Comparison of ENCODE assay signal across 2 cellular contexts in the genomic region with DNA sequence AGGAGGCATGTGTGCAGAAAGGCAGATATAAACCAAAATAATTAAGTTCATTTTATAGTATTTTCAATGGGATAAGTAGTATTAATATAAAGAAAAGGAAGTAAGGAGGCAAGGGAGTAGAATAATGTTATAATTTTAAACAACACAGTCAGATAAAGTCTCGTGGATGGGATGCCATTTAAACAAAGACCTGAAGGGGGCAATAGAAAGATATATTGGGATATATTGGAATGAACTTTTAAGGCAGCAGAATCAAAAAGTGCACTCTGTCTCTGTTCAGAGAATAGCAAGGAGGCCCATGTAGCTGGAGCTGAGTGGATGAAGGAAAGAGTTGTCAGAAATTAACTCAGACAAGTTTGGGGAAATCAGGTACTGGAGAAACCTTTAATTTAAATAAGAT.
TF ChIP-seq lines count a peak whose summit lies in the region.

No MANE protein-coding gene starts in this region.

TF ChIP-seq in SK-N-SH, 30 proteins besides CTCF, POLR2A, EP300 and RAD21 (continued from another document):
- TF ChIP-seq REST (IDR thresholded peaks at IDR 0.05; ENCODE audit: low read depth, low read length) (no peak), ELF1 (IDR thresholded peaks at IDR 0.05) (no peak), RFX5 (IDR thresholded peaks at IDR 0.05; ENCODE audit: low read length) (no peak), SMC3 (IDR thresholded peaks at IDR 0.05; ENCODE audit: low read depth, low read length) (no peak), NFIC (IDR thresholded peaks at IDR 0.05; ENCODE audit: borderline replicate concordance) (no peak), FOSL2 (IDR thresholded peaks at IDR 0.05; ENCODE audit: borderline replicate concordance, low read depth) (no peak)

TF ChIP-seq in SK-N-SH treated with all-trans-retinoic acid at 6 μM for 48 hours, 23 proteins besides CTCF, POLR2A, EP300 and RAD21 (continued from another document):
- TF ChIP-seq CREB5 (CRISPR knock-in tag; IDR thresholded peaks at IDR 0.05; ENCODE audit: low read depth): no peak
